ENCODE assay signal across 17 cellular contexts in the genomic region with DNA sequence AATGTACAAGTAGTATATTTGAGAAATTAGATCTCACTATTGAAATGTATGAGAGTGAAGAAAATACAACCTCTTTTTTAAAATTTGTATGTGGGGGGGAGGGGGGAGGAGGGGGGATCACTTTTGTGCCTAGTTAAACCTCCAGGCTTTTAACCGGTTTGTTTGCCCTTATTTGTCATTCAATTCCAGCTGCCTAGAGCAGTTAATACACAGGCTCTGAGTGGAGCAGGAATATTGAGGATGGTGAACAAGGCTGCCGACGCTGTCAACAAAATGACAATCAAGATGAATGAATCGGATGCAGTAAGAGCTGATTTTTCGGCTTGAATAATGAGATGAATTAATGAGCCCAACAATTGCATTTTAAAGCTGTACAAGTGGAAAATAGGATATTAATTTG.
"Had no signal": no experiment of that assay in that cellular context is flagged by ENCODE, and none has a peak within 500 bp of the region (broad histone marks: within the 10 kb centered on the region; RNA-seq: fewer than 3 reads in every experiment).

No MANE protein-coding gene starts in this region.

- H3K9me3 Mint-ChIP-seq: activated naive CD4-positive, alpha-beta T cell treated with anti-CD3 and anti-CD28 coated beads for 36 hours; activated naive CD8-positive, alpha-beta T cell treated with anti-CD3 and anti-CD28 coated beads, Interleukin-2, amount 50 U/mL, for 24 hours; activated T-helper 2 cell treated with anti-CD3 and anti-CD28 coated beads, Interferon-gamma antibody, Interleukin-2, Interleukin-4, amounts not matched to agents 10 μg/mL and 5 μg/mL and 100 μg/mL, durations not matched to agents 14 hours and 24 hours and 36 hours; immature natural killer cell; nephron; stimulated activated naive CD8-positive, alpha-beta T cell treated with anti-CD3 and anti-CD28 coated beads, Interleukin-15, Interleukin-2, amounts not matched to agents 100 ng/mL and 50 ng/mL, for 24 hours had no signal

- H3K9me3 ChIP-seq: esophagus squamous epithelium, psoas muscle, right lobe of liver, suprapubic skin had no signal

- H3K27ac ChIP-seq: esophagus squamous epithelium, psoas muscle, right lobe of liver, suprapubic skin had no signal

- H3K27me3 Mint-ChIP-seq: activated naive CD8-positive, alpha-beta T cell treated with anti-CD3 and anti-CD28 coated beads, Interleukin-2, amount 50 U/mL, for 24 hours; stimulated activated naive CD8-positive, alpha-beta T cell treated with anti-CD3 and anti-CD28 coated beads, Interleukin-15, Interleukin-2, amounts not matched to agents 100 ng/mL and 50 ng/mL, for 24 hours had no signal

- H3K27me3 ChIP-seq: esophagus squamous epithelium, right lobe of liver, suprapubic skin had no signal

- DNase-seq: activated CD4-positive, alpha-beta T cell treated with anti-CD3 and anti-CD28 coated beads for 1 hour; activated CD4-positive, alpha-beta T cell treated with anti-CD3 and anti-CD28 coated beads, Interleukin-2, amount 50 U/mL, for 48 hours; activated naive CD4-positive, alpha-beta T cell treated with anti-CD3 and anti-CD28 coated beads for 36 hours; activated naive CD8-positive, alpha-beta T cell treated with anti-CD3 and anti-CD28 coated beads, Interleukin-2, amount 50 U/mL, for 24 hours; aorta; effector CD8-positive, alpha-beta T cell; esophagus squamous epithelium; hypothalamus; immature natural killer cell; mesenchymal stem cell; psoas muscle; right lobe of liver; trophoblast cell had no signal

- H3K4me3 ChIP-seq: esophagus squamous epithelium, psoas muscle, right lobe of liver, suprapubic skin had no signal

- H3K4me1 ChIP-seq: esophagus squamous epithelium, psoas muscle, right lobe of liver, suprapubic skin had no signal

- H3K4me1 Mint-ChIP-seq: activated naive CD8-positive, alpha-beta T cell treated with anti-CD3 and anti-CD28 coated beads, Interleukin-2, amount 50 U/mL, for 24 hours; immature natural killer cell; nephron had no signal

- H3K27ac Mint-ChIP-seq: activated naive CD4-positive, alpha-beta T cell treated with anti-CD3 and anti-CD28 coated beads for 36 hours; activated naive CD8-positive, alpha-beta T cell treated with anti-CD3 and anti-CD28 coated beads, Interleukin-2, amount 50 U/mL, for 24 hours; activated T-helper 2 cell treated with anti-CD3 and anti-CD28 coated beads, Interferon-gamma antibody, Interleukin-2, Interleukin-4, amounts not matched to agents 10 μg/mL and 5 μg/mL and 100 μg/mL, durations not matched to agents 14 hours and 24 hours and 36 hours; immature natural killer cell; nephron; stimulated activated naive CD8-positive, alpha-beta T cell treated with anti-CD3 and anti-CD28 coated beads, Interleukin-15, Interleukin-2, amounts not matched to agents 100 ng/mL and 50 ng/mL, for 24 hours had no signal

- ATAC-seq: activated naive CD8-positive, alpha-beta T cell treated with anti-CD3 and anti-CD28 coated beads, Interleukin-2, amount 50 U/mL, for 24 hours; psoas muscle; right lobe of liver had no signal

- H3K4me3 Mint-ChIP-seq: activated naive CD4-positive, alpha-beta T cell treated with anti-CD3 and anti-CD28 coated beads for 36 hours; activated naive CD8-positive, alpha-beta T cell treated with anti-CD3 and anti-CD28 coated beads, Interleukin-2, amount 50 U/mL, for 24 hours; immature natural killer cell; nephron; stimulated activated naive CD8-positive, alpha-beta T cell treated with anti-CD3 and anti-CD28 coated beads, Interleukin-15, Interleukin-2, amounts not matched to agents 100 ng/mL and 50 ng/mL, for 24 hours had no signal
